1 cellular context compared by ENCODE assay signal in the genomic region with DNA sequence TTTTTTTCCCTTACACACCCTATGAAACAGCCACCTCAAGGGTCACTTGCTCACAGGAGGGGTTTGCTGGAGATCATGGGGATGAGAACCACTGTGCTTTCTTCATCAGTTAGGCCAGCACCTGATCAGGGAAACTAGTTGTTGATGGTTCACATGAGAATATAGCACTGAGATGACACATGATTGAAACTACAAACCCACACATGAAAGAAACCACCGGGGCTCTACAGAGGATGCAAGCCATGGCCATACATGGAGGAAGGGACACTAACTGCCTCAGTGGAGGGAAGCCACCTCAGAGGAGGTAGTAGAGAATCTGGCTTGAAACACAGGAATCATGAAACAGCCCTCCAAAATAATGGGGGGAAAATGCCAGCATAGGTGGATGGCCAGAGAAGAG.
TF ChIP-seq lines count a peak whose summit lies in the region.

No MANE protein-coding gene starts in this region.

TF ChIP-seq in GM12878, 131 proteins besides CTCF, POLR2A, EP300 and RAD21 (continued from another document):
- no peak for TF ChIP-seq SRF (IDR thresholded peaks at IDR 0.05; ENCODE audit: low read depth in 2 of 2, low read length in 2 of 2)
- TF ChIP-seq BHLHE40 (IDR thresholded peaks at IDR 0.05; ENCODE audit: borderline replicate concordance in 1 of 2, low read depth in 2 of 2, low read length in 1 of 2), result peak in 1 of 2 experiments; percentile 8; a peak in 1 of 4 replicates
- TF ChIP-seq EGR1 (IDR thresholded peaks at IDR 0.05; ENCODE audit: borderline replicate concordance in 1 of 2, low read depth in 2 of 2, low read length in 2 of 2), result no peak
- no peak for TF ChIP-seq SIX5 (IDR thresholded peaks at IDR 0.05; ENCODE audit: low read depth, low read length, severe bottlenecking)
